Comparison of ENCODE assay signal across 11 cellular contexts in the genomic region with DNA sequence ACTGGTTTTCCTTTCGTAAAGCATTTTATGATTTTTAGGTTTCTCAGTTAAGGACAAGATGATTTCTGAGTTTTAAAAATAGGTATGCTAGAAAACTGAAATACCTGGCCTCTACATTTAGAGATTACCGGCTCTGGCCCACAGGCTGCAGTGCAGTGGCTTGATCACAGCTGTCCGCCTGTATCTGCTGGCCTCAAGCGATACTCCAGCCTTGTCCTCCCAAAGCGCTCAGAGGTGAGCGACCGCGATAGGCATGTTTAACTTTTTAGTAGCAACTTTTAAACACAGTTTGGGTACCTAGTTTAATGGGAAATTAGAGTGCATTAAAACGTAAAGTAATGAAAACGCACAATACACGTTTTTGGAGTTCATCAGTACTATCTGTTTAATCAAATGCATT. TPM values are rescaled to one million over a fixed set of nuclear protein-coding genes. Genes with fewer than 3 reads are reported as not detected.
DNase-seq lines count a peak whose midpoint lies in the region; ATAC-seq and TF ChIP-seq lines count a peak whose summit lies in the region.
"Had no signal": no experiment of that assay in that cellular context is flagged by ENCODE, and none has a peak within 500 bp of the region (broad histone marks: within the 10 kb centered on the region; RNA-seq: fewer than 3 reads in every experiment).

No MANE protein-coding gene starts in this region.

- H3K9me3 Mint-ChIP-seq in dendritic cell treated with granulocyte-macrophage colony-stimulating factor and Interleukin-4, amounts not matched to agents 40 ng/mL and 50 ng/mL, for 4 days, result no peaks in the 10 kb centered on the region

- CTCF ChIA-PET in BJ (lab: Yijun Ruan, JAX), result no interaction called here

- no peaks in the 10 kb centered on the region for H3K27me3 ChIP-seq in BJ (ENCODE audit: control insufficient read depth, insufficient read depth, low read length)
- no peaks in the 10 kb centered on the region for H3K27me3 ChIP-seq in mucosa of stomach (ENCODE audit: control insufficient read depth, insufficient read depth, low read length)
- no peaks in the 10 kb centered on the region for H3K27me3 ChIP-seq in Karpas-422 (ENCODE audit: low read length)

- no peak for DNase-seq in BJ (ENCODE audit: low read depth)
- DNase-seq in KBM-7, result peak; percentile 18
- DNase-seq in Karpas-422, result no peak
- no peak for DNase-seq in cerebellar nuclear complex (lab: John Stamatoyannopoulos, UW)
- DNase-seq: activated gamma-delta T cell, naive B cell, NCI-H1105 treated with DMSO at 0.1 percent for 48 hours had no signal

- H3K4me1 Mint-ChIP-seq in dendritic cell treated with granulocyte-macrophage colony-stimulating factor and Interleukin-4, amounts not matched to agents 40 ng/mL and 50 ng/mL, for 4 days (ENCODE audit: low read depth), result peaks cover 9% of the 10 kb centered on the region

- in situ Hi-C loops in KBM-7 (cut with MboI; ENCODE audit: low pct_unique_long_range_greater_than_20kb, low sequenced_read_pairs), result no loop called here

- peak overlapping the region; percentile 77 for H3K4me3 Mint-ChIP-seq in dendritic cell treated with granulocyte-macrophage colony-stimulating factor and Interleukin-4, amounts not matched to agents 40 ng/mL and 50 ng/mL, for 4 days

- intact Hi-C loops in dendritic cell treated with granulocyte-macrophage colony-stimulating factor and Interleukin-4, amounts not matched to agents 40 ng/mL and 50 ng/mL, for 4 days (cut with micrococcal nuclease), result loop anchor here (10.0 kb wide), 1 partner anchor 71 kb away; no protein-coding TSS in a partner anchor

- H3K36me3 ChIP-seq in BJ (ENCODE audit: control insufficient read depth, insufficient read depth, low read length) (no peaks in the 10 kb centered on the region), mucosa of stomach (ENCODE audit: control insufficient read depth, insufficient read depth, low read length) (no peaks in the 10 kb centered on the region), Karpas-422 (ENCODE audit: insufficient read depth, low read length) (no peaks in the 10 kb centered on the region)

- H3K9me2 ChIP-seq in Karpas-422 (replicated peaks; ENCODE audit: insufficient read depth, low read length), result no peaks in the 10 kb centered on the region

- H3K36me3 Mint-ChIP-seq in dendritic cell treated with granulocyte-macrophage colony-stimulating factor and Interleukin-4, amounts not matched to agents 40 ng/mL and 50 ng/mL, for 4 days (ENCODE audit: low read depth), result peaks cover 18% of the 10 kb centered on the region
- H3K36me3 Mint-ChIP-seq: naive B cell had no signal

- H3K4me2 ChIP-seq in Karpas-422 (ENCODE audit: low read depth, low read length, poor library complexity, severe bottlenecking), result no peak overlapping the region

- H3K27me3 Mint-ChIP-seq in dendritic cell treated with granulocyte-macrophage colony-stimulating factor and Interleukin-4, amounts not matched to agents 40 ng/mL and 50 ng/mL, for 4 days, result no peaks in the 10 kb centered on the region
- H3K27me3 Mint-ChIP-seq: naive B cell had no signal

- H3K27ac Mint-ChIP-seq in dendritic cell treated with granulocyte-macrophage colony-stimulating factor and Interleukin-4, amounts not matched to agents 40 ng/mL and 50 ng/mL, for 4 days, result peak overlapping the region; percentile 98

- no peak overlapping the region for H2AFZ ChIP-seq in Karpas-422 (ENCODE audit: low read length)

- H3K9ac ChIP-seq in mucosa of stomach (ENCODE audit: low read length) (peak overlapping the region; percentile 98), Karpas-422 (ENCODE audit: low read length) (no peak overlapping the region)

- H3K4me1 ChIP-seq in mucosa of stomach (ENCODE audit: control insufficient read depth, insufficient read depth, low read length), result no peaks in the 10 kb centered on the region
- no peaks in the 10 kb centered on the region for H3K4me1 ChIP-seq in Karpas-422 (ENCODE audit: low read length)

- H3K79me2 ChIP-seq in Karpas-422 (ENCODE audit: low read length), result no peaks in the 10 kb centered on the region

- no peak for ATAC-seq in GM18519 (IDR thresholded peaks at IDR 0.05; ENCODE audit: low FRiP score, unreplicated experiment)
- ATAC-seq in HG03135 (IDR thresholded peaks at IDR 0.05; ENCODE audit: unreplicated experiment), result no peak

- POLR2A ChIA-PET in BJ (lab: Charles Lee), result no interaction called here

- H3K4me3 ChIP-seq in BJ (ENCODE audit: low read depth, low read length) (peak overlapping the region; percentile 67), mucosa of stomach (ENCODE audit: low read length) (peak overlapping the region; percentile 50), Karpas-422 (ENCODE audit: low read length) (no peak overlapping the region)

- no peaks in the 10 kb centered on the region for H4K20me1 ChIP-seq in Karpas-422 (ENCODE audit: insufficient read depth, low read depth, low read length)

- TF ChIP-seq CTCF in BJ (IDR thresholded peaks at IDR 0.05; ENCODE audit: insufficient read depth, low read depth, low read length), result no peak

- no peak overlapping the region for H3K27ac ChIP-seq in Karpas-422 (ENCODE audit: low read length)

- H3K9me3 ChIP-seq in mucosa of stomach (ENCODE audit: control insufficient read depth, low read length), result no peaks in the 10 kb centered on the region
- no peaks in the 10 kb centered on the region for H3K9me3 ChIP-seq in Karpas-422 (ENCODE audit: low read length)

RNA-seq across cellular contexts. Expression of gene ZFY, which starts 1.1 kb away (rescaled TPM):
- polyA plus RNA-seq in BJ (2011; rRNA removed), result 5.2 and 10.7 TPM in 2 replicates
- polyA minus RNA-seq in BJ (2011; rRNA and poly(A)+ RNA removed), result 13.2 and 13.9 TPM in 2 replicates
- not detected in 2 replicates for total RNA-seq in Karpas-422 (2014; rRNA removed; shearing (Covaris generic); ENCODE audit: low replicate concordance)
